ENCODE assay signal across 14 cellular contexts in the genomic region with DNA sequence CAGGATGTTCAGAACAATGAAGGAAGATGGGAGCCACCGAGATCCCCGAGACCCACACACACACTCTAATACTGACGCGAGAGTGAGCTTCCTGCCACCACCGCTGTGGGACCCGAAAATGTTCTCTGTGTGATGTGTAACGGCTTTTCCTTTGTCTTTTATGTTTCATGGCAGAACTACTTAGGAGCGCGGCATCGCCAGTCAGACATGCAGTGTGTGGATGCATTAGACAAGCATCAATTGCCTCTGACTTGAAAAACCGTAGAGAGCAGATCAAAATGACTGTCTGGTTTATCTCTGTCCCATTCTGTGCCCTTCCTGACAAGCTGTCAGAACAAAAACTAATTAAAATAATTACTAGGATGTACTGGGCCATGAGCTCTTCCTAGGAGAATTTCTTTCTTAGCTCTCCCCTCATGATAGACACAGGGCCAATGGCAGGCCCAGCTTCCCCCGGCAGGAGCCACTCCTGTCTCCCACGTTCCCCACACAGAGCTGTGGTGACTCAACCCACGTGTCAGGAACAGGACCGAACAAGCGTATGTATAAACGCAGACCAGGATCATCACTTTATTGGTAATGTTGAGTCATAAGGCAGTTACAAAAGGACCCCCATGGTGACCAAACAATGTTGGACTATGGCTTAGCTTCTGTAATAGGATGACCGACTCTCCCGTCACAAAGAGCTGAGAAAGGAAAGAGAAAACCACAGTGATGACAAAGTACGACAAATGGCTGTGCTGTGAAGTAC.
DNase-seq lines count a peak whose midpoint lies in the region; ATAC-seq and TF ChIP-seq lines count a peak whose summit lies in the region.
"Had no signal": no experiment of that assay in that cellular context is flagged by ENCODE, and none has a peak within 500 bp of the region (broad histone marks: within the 10 kb centered on the region; RNA-seq: fewer than 3 reads in every experiment).

No MANE protein-coding gene starts in this region.

- POLR2A ChIA-PET in IMR-90 (lab: Charles Lee; ENCODE audit: unreplicated experiment) = no interaction called here

- H3K9me3 ChIP-seq in IMR-90 (ENCODE audit: control insufficient read depth, insufficient read depth, low read length) (no peaks in the 10 kb centered on the region; the same call in 1 of the 2 replicates), neural cell (ENCODE audit: low read length) (no peaks in the 10 kb centered on the region)
- H3K9me3 ChIP-seq: testis had no signal

- H3K36me3 ChIP-seq in IMR-90 (ENCODE audit: control insufficient read depth, insufficient read depth, low read length) = no peaks in the 10 kb centered on the region
- H3K36me3 ChIP-seq in neural cell (ENCODE audit: insufficient read depth, low read length) = no peaks in the 10 kb centered on the region

- H3K27me3 ChIP-seq in IMR-90 (ENCODE audit: control insufficient read depth, insufficient read depth, low read length) (no peaks in the 10 kb centered on the region), neural cell (ENCODE audit: insufficient read depth, low read depth, low read length) (no peaks in the 10 kb centered on the region)
- H3K27me3 ChIP-seq: testis had no signal

- CTCF ChIA-PET in IMR-90 (lab: Yijun Ruan, JAX) = interaction anchor here (0.5 to 0.6 kb wide), 2 partner anchors 9 to 66 kb away, joined by 3 to 4 read pairs; no protein-coding TSS in a partner anchor

- no peak overlapping the region for H3K56ac ChIP-seq in IMR-90 (ENCODE audit: extremely low read depth, insufficient read depth, low read length)

- H3K9me2 ChIP-seq in neural cell (ENCODE audit: insufficient read depth, low read length) = no peaks in the 10 kb centered on the region

- peak overlapping the region; percentile 49 for H2AFZ ChIP-seq in IMR-90 (replicated peaks; ENCODE audit: low read length, poor library complexity)
- H2AFZ ChIP-seq in neural cell (ENCODE audit: low read depth, low read length) = no peak overlapping the region

- H4K8ac ChIP-seq in IMR-90 (ENCODE audit: low read depth in 2 of 2, low read length in 2 of 2) = peak overlapping the region in 1 of 2 experiments; percentile 24; a peak in 1 of 4 replicates

- H4K91ac ChIP-seq in IMR-90 (ENCODE audit: insufficient read depth, low read depth, low read length) = 0 out of 2 replicates have a peak overlapping the region, but pooled peaks have one; percentile 11

- TF ChIP-seq EP300 in neural cell (conservative IDR thresholded peaks at IDR 0.05; ENCODE audit: poor library complexity, severe bottlenecking) = peak; percentile 34

- intact Hi-C loops in IMR-90 (cut with micrococcal nuclease) (no loop called here), left colon (cut with DNase I, micrococcal nuclease) (no loop called here)

- no peak overlapping the region for H3K23ac ChIP-seq in IMR-90 (ENCODE audit: low read depth, low read length)

- dilution Hi-C loops in IMR-90 (cut with HindIII; ENCODE audit: low sequenced_read_pairs, unreplicated experiment) = no loop called here

- H3F3A ChIP-seq in neural cell (ENCODE audit: insufficient read depth, low read length, poor library complexity, severe bottlenecking) = no peaks in the 10 kb centered on the region

- TF ChIP-seq RAD21 in IMR-90 (IDR thresholded peaks at IDR 0.05; ENCODE audit: low read length) = peak; percentile 2; the same call in 1 of the 2 replicates
- TF ChIP-seq RAD21 in neural cell (conservative IDR thresholded peaks at IDR 0.05) = no peak

- H4K20me1 ChIP-seq in IMR-90 (ENCODE audit: insufficient read depth, low read length) = no peaks in the 10 kb centered on the region
- no peaks in the 10 kb centered on the region for H4K20me1 ChIP-seq in neural cell (ENCODE audit: insufficient read depth)

- TF ChIP-seq CTCF in IMR-90 (conservative IDR thresholded peaks at IDR 0.05; ENCODE audit: low read depth, low read length) = no peak
- TF ChIP-seq CTCF in neural cell (IDR thresholded peaks at IDR 0.05; ENCODE audit: poor library complexity, severe bottlenecking) = no peak

- H3K4me2 ChIP-seq in IMR-90 (ENCODE audit: low read depth, low read length) = no peak overlapping the region
- no peak overlapping the region for H3K4me2 ChIP-seq in neural cell (ENCODE audit: low read length)

- ATAC-seq in IMR-90 (ENCODE audit: low read depth) (peak; percentile 86), GM21528 (IDR thresholded peaks at IDR 0.05; ENCODE audit: low FRiP score, unreplicated experiment) (no peak), GM18868 (IDR thresholded peaks at IDR 0.05; ENCODE audit: unreplicated experiment) (no peak), left colon (no peak)
- ATAC-seq: activated CD8-positive, alpha-beta T cell treated with anti-CD3 and anti-CD28 coated beads, Interleukin-2, amount 10 ng/mL, durations not matched to agents 7 days and 5 days had no signal

- peak overlapping the region; percentile 3; the same call in 1 of the 2 replicates for H3K4ac ChIP-seq in IMR-90 (ENCODE audit: low read depth, low read length)

- no peak overlapping the region for H3K18ac ChIP-seq in IMR-90 (ENCODE audit: low read depth, low read length)

- TF ChIP-seq POLR2A in IMR-90 (IDR thresholded peaks at IDR 0.05; ENCODE audit: low read depth, low read length) = no peak

- H4K5ac ChIP-seq in IMR-90 (ENCODE audit: low read depth, low read length) = no peak overlapping the region

- no peak overlapping the region for H2AK9ac ChIP-seq in IMR-90 (replicated peaks; ENCODE audit: low read depth, low read length, poor library complexity)

- H2AK5ac ChIP-seq in IMR-90 (ENCODE audit: low read depth, low read length) = peak overlapping the region; percentile 31; the same call in 1 of the 2 replicates

- H3K9ac ChIP-seq in IMR-90 (ENCODE audit: low read depth, low read length) = no peak overlapping the region
- H3K9ac ChIP-seq in neural cell (ENCODE audit: low read length) = no peak overlapping the region

- peak overlapping the region; percentile 19; the same call in 1 of the 3 replicates for H2BK15ac ChIP-seq in IMR-90 (ENCODE audit: low read depth, low read length)

- peak overlapping the region; percentile 12; the same call in 1 of the 2 replicates for H2BK20ac ChIP-seq in IMR-90 (ENCODE audit: low read depth, low read length)

- H3K79me1 ChIP-seq in IMR-90 (ENCODE audit: low read depth in 1 of 2, low read length in 2 of 2) = no peaks in the 10 kb centered on the region

- H3K4me3 ChIP-seq in IMR-90 (ENCODE audit: insufficient read depth, low read depth, low read length) (no peak overlapping the region), neural cell (ENCODE audit: low read length) (no peak overlapping the region)
- H3K4me3 ChIP-seq: lung, testis had no signal

- H3K27ac ChIP-seq in IMR-90 (ENCODE audit: insufficient read depth, low read length) (no peak overlapping the region), neural cell (ENCODE audit: low read length) (no peak overlapping the region)
- H3K27ac ChIP-seq: testis had no signal

- 0 out of 2 replicates have a peak overlapping the region, but pooled peaks have one; percentile 3 for H2BK120ac ChIP-seq in IMR-90 (ENCODE audit: low read depth, low read length)

- H2BK5ac ChIP-seq in IMR-90 (ENCODE audit: low read depth, low read length, poor library complexity, severe bottlenecking) = no peak overlapping the region

- in situ Hi-C loops in IMR-90 (cut with MboI; ENCODE audit: low sequenced_read_pairs) = loop anchor here (25.0 kb wide), 1 partner anchor 773 kb away; a partner anchor contains a TSS

- no TSS peak for BruUV-seq in IMR-90 (replicated peaks; lab: Mats Ljungman, UMichigan)

- DNase-seq in EH (ENCODE audit: low read depth) (peak; percentile 78), IMR-90 (peak; percentile 95), astrocyte of the hippocampus (ENCODE audit: low read depth, low spot score) (peak; percentile 67), glomerular visceral epithelial cell (ENCODE audit: extremely low spot score) (no peak), left colon (no peak)
- DNase-seq: activated CD8-positive, alpha-beta T cell treated with anti-CD3 and anti-CD28 coated beads, Interleukin-2, amount 10 ng/mL, durations not matched to agents 7 days and 5 days; activated gamma-delta T cell; NCI-H1105 treated with DMSO at 0.1 percent for 48 hours; small intestine had no signal

- peaks cover 4% of the 10 kb centered on the region; the same call in 1 of the 2 replicates for H3K4me1 ChIP-seq in IMR-90 (ENCODE audit: control insufficient read depth, insufficient read depth, low read length)
- H3K4me1 ChIP-seq: testis had no signal

- no CpG with 5 or more reads among the region's 20 CpGs for WGBS in IMR-90 (ENCODE audit: extremely low coverage in 2 of 2, insufficient read length in 1 of 2), 2 experiments

- peak overlapping the region; percentile 17 for H3K14ac ChIP-seq in IMR-90 (replicated peaks; ENCODE audit: low read depth, low read length)

- H3K79me2 ChIP-seq in neural cell (replicated peaks; ENCODE audit: insufficient read depth, low read length) = no peaks in the 10 kb centered on the region

- H3K9me1 ChIP-seq in IMR-90 (ENCODE audit: insufficient read depth, low read length) = no peaks in the 10 kb centered on the region; the same call in 1 of the 2 replicates

TF ChIP-seq in IMR-90, 13 proteins besides CTCF, POLR2A, EP300 and RAD21 (continues in another document):
- TF ChIP-seq RFX5 (IDR thresholded peaks at IDR 0.05; ENCODE audit: low read depth, low read length) (no peak), SMC3 (IDR thresholded peaks at IDR 0.05; ENCODE audit: low read depth, low read length) (no peak), RCOR1 (IDR thresholded peaks at IDR 0.05; ENCODE audit: insufficient replicate concordance, low read length) (no peak), FOS (IDR thresholded peaks at IDR 0.05; ENCODE audit: low read depth, low read length) (peak; percentile 78), CEBPB (IDR thresholded peaks at IDR 0.05; ENCODE audit: low read depth, low read length) (peak; percentile 71), NFE2L2 (IDR thresholded peaks at IDR 0.05; ENCODE audit: low read depth, low read length) (no peak), CHD1 (IDR thresholded peaks at IDR 0.05; ENCODE audit: low read depth, low read length) (no peak)

TF ChIP-seq in neural cell, 6 proteins besides CTCF, POLR2A, EP300 and RAD21 (continues in another document):
- no peak for TF ChIP-seq POLR2AphosphoS5 (IDR thresholded peaks at IDR 0.05)

Comparison
In these comparisons a context has a peak if more than half of its experiments do, and no peak if none do; other contexts are left out.
1. DNase-seq: peak in EH (single experiment), IMR-90 (single experiment) and astrocyte of the hippocampus (single experiment); none in glomerular visceral epithelial cell (single experiment) and left colon (0 of 2).